Comparison of ENCODE assay signal across 26 cellular contexts in the genomic region with DNA sequence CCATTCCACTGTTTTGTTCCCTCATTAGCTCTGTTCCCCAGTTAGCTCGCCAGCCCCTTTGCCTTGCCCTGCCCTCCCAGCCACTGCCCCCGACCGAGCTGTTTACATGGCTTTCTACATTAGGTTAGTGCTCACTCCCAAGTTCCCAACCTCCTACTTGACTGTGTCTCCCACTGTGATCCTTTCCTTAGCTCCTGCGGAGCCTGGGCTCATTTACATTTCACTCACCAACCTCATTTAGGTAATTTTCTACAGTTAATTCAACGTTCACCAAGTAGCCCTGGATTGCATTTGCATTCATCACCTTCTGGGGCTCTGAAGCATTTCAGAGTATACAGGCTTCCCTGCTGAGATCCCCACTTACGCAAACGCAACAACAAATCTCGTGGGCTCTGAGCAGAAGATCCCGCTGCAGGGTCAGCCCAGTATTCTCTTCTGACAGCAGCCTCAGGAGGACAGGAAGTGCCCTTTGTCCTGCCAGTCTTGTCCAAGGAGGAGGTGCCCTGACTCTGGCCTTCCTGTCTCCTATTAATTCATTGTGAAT.
DNase-seq lines count a peak whose midpoint lies in the region; TF ChIP-seq lines count a peak whose summit lies in the region.
"Had no signal": no experiment of that assay in that cellular context is flagged by ENCODE, and none has a peak within 500 bp of the region (broad histone marks: within the 10 kb centered on the region; RNA-seq: fewer than 3 reads in every experiment).

No MANE protein-coding gene starts in this region.

- no peak overlapping the region for H3K14ac ChIP-seq in H9 (ENCODE audit: insufficient read depth, low read length)

- H2BK20ac ChIP-seq in H9 (ENCODE audit: low read depth, low read length, poor library complexity, severe bottlenecking) = no peak overlapping the region

- H4K20me1 ChIP-seq in H9 (ENCODE audit: control insufficient read depth, insufficient read depth, insufficient read length) = peaks cover 3% of the 10 kb centered on the region

- H2AK5ac ChIP-seq in H9 (ENCODE audit: insufficient read length, low read length) = no peak overlapping the region

- peaks cover 43 to 48% of the 10 kb centered on the region in 2 experiments for H3K4me1 Mint-ChIP-seq in H9
- peaks cover 26% of the 10 kb centered on the region for H3K4me1 Mint-ChIP-seq in nephron progenitor cell
- H3K4me1 Mint-ChIP-seq: activated CD4-positive, alpha-beta T cell treated with anti-CD3 and anti-CD28 coated beads, Interleukin-2, amount 10 ng/mL, durations not matched to agents 7 days and 5 days; activated CD8-positive, alpha-beta memory T cell treated with anti-CD3 and anti-CD28 coated beads, Interleukin-2, amount 10 ng/mL, durations not matched to agents 7 days and 5 days; CD14-positive monocyte had no signal

- no peak overlapping the region for H4K91ac ChIP-seq in H9 (ENCODE audit: insufficient read length, low read depth, low read length)

- H3K9ac ChIP-seq in H9 (ENCODE audit: extremely low read depth, insufficient read length, low read length) = no peak overlapping the region

- H3K9me3 ChIP-seq in H9 (ENCODE audit: control insufficient read depth, low read depth, low read length) = no peaks in the 10 kb centered on the region
- H3K9me3 ChIP-seq: breast epithelium, esophagus muscularis mucosa, testis had no signal

- no peak overlapping the region for H2AFZ ChIP-seq in H9 (ENCODE audit: low read length)

- H2BK120ac ChIP-seq in H9 (ENCODE audit: low read depth, low read length, poor library complexity, severe bottlenecking) = no peak overlapping the region

- WGBS in H9 (ENCODE audit: extremely low coverage, insufficient read length, low lambda C conversion rate) = no CpG with 5 or more reads among the region's 9 CpGs

- peak overlapping the region; percentile 42 to 70 for H3K4me3 Mint-ChIP-seq in H9
- H3K4me3 Mint-ChIP-seq in nephron progenitor cell = no peak overlapping the region
- H3K4me3 Mint-ChIP-seq: activated CD4-positive, alpha-beta T cell treated with anti-CD3 and anti-CD28 coated beads, Interleukin-2, amount 10 ng/mL, durations not matched to agents 7 days and 5 days; activated CD8-positive, alpha-beta memory T cell treated with anti-CD3 and anti-CD28 coated beads, Interleukin-2, amount 10 ng/mL, durations not matched to agents 7 days and 5 days; CD14-positive monocyte; effector memory CD8-positive, alpha-beta T cell; HFFc6 had no signal

- H3K27ac Mint-ChIP-seq in H9 (peak overlapping the region; percentile 50 to 94 (median 86)), nephron progenitor cell (peak overlapping the region; percentile 93)
- H3K27ac Mint-ChIP-seq: activated CD4-positive, alpha-beta T cell treated with anti-CD3 and anti-CD28 coated beads, Interleukin-2, amount 10 ng/mL, durations not matched to agents 7 days and 5 days; activated CD8-positive, alpha-beta memory T cell treated with anti-CD3 and anti-CD28 coated beads, Interleukin-2, amount 10 ng/mL, durations not matched to agents 7 days and 5 days; CD14-positive monocyte; HFFc6 had no signal

- H4K8ac ChIP-seq in H9 (replicated peaks; ENCODE audit: insufficient read length, low read depth, low read length) = no peak overlapping the region

- no peak overlapping the region for H3K27ac ChIP-seq in H9 (ENCODE audit: insufficient read length, low read depth, low read length)
- H3K27ac ChIP-seq: breast epithelium, esophagus muscularis mucosa, testis, VCaP had no signal

- H3K23ac ChIP-seq in H9 (ENCODE audit: insufficient read length, low read depth, low read length) = no peak overlapping the region

- no peak overlapping the region for H2BK12ac ChIP-seq in H9 (ENCODE audit: insufficient read length, low read depth, low read length)

- peaks cover 0 to 8% (median 0%) of the 10 kb centered on the region in 3 experiments; a peak in 3 of 7 replicates for H3K36me3 Mint-ChIP-seq in H9 (ENCODE audit: insufficient read depth in 1 of 3, low read depth in 3 of 3)
- H3K36me3 Mint-ChIP-seq in nephron progenitor cell (ENCODE audit: low read depth) = no peaks in the 10 kb centered on the region
- H3K36me3 Mint-ChIP-seq: activated CD8-positive, alpha-beta memory T cell treated with anti-CD3 and anti-CD28 coated beads, Interleukin-2, amount 10 ng/mL, durations not matched to agents 7 days and 5 days; CD14-positive monocyte had no signal

- no peaks in the 10 kb centered on the region for H3K27me3 ChIP-seq in H9 (ENCODE audit: insufficient read depth, low read length)
- H3K27me3 ChIP-seq: testis had no signal

- TF ChIP-seq CTCF in H9 (conservative IDR thresholded peaks at IDR 0.05) (no peak), nephron progenitor cell (IDR thresholded peaks at IDR 0.05) (no peak), GM10266 (IDR thresholded peaks at IDR 0.05; ENCODE audit: control insufficient read depth, insufficient read depth, low read depth, missing control alignments) (no peak)

- H3K4me1 ChIP-seq in H9 (ENCODE audit: insufficient read depth, low read length) = peaks cover 5% of the 10 kb centered on the region; the same call in 1 of the 2 replicates
- H3K4me1 ChIP-seq: breast epithelium, esophagus muscularis mucosa, testis had no signal

- no peak overlapping the region for H3K4ac ChIP-seq in H9 (ENCODE audit: low read depth, low read length)

- H3K79me1 ChIP-seq in H9 (ENCODE audit: insufficient read depth, low read depth, low read length, poor library complexity, severe bottlenecking) = no peaks in the 10 kb centered on the region

- H3K79me2 ChIP-seq in H9 (ENCODE audit: insufficient read depth, low read length) = no peaks in the 10 kb centered on the region

- DNase-seq in H9 (peak; percentile 77), NCI-H526 treated with DMSO at 0.1 percent for 48 hours (lab: John Stamatoyannopoulos, UW) (peak; percentile 45), iPS DF 19.7 (ENCODE audit: low read depth, low spot score) (peak; percentile 48), nephron progenitor cell (no peak), HT-29 (ENCODE audit: low spot score) (no peak), GM10266 (ENCODE audit: extremely low spot score) (no peak), NCI-H1930 (lab: John Stamatoyannopoulos, UW) (no peak)
- no peak for DNase-seq in stimulated activated CD4-positive, alpha-beta T cell treated with anti-CD3 and anti-CD28 coated beads, Interleukin-2, amount 100 ng/mL, for 24 hours
- DNase-seq: activated CD4-positive, alpha-beta T cell treated with anti-CD3 and anti-CD28 coated beads, Interleukin-2, amount 10 ng/mL, durations not matched to agents 7 days and 5 days; activated CD8-positive, alpha-beta memory T cell treated with anti-CD3 and anti-CD28 coated beads, Interleukin-2, amount 10 ng/mL, durations not matched to agents 7 days and 5 days; activated naive CD4-positive, alpha-beta T cell treated with anti-CD3 and anti-CD28 coated beads, Interleukin-2, amount 50 U/mL, for 16 hours; amygdala; effector memory CD8-positive, alpha-beta T cell; HFFc6; hippocampal formation; KG1; mammary epithelial cell; NCI-H1436 treated with DMSO at 0.1 percent for 48 hours; NCI-H524 treated with DMSO at 0.1 percent for 48 hours; stimulated activated CD4-positive, alpha-beta T cell treated with anti-CD3 and anti-CD28 coated beads, Interleukin-4, amount 100 ng/mL, for 1 hour; stimulated activated naive CD4-positive, alpha-beta T cell; testis had no signal

- H2BK5ac ChIP-seq in H9 (ENCODE audit: insufficient read length, low read length) = no peak overlapping the region

- H3K27me3 Mint-ChIP-seq in H9 (ENCODE audit: low read depth) (peaks cover 8% of the 10 kb centered on the region), nephron progenitor cell (ENCODE audit: low read depth, poor library complexity) (peaks cover 7% of the 10 kb centered on the region)
- H3K27me3 Mint-ChIP-seq: activated CD8-positive, alpha-beta memory T cell treated with anti-CD3 and anti-CD28 coated beads, Interleukin-2, amount 10 ng/mL, durations not matched to agents 7 days and 5 days had no signal

- no peak overlapping the region for H2BK15ac ChIP-seq in H9 (ENCODE audit: low read depth, low read length)

- H3T11ph ChIP-seq in H9 (ENCODE audit: low read length) = no peak overlapping the region

- H3K9me3 Mint-ChIP-seq in H9 (peaks cover 3 to 9% of the 10 kb centered on the region in 2 experiments; a peak in 2 of 5 replicates), nephron progenitor cell (no peaks in the 10 kb centered on the region)
- H3K9me3 Mint-ChIP-seq: activated CD4-positive, alpha-beta T cell treated with anti-CD3 and anti-CD28 coated beads, Interleukin-2, amount 10 ng/mL, durations not matched to agents 7 days and 5 days; effector memory CD8-positive, alpha-beta T cell had no signal

- H4K5ac ChIP-seq in H9 (ENCODE audit: insufficient read length, low read depth, low read length) = no peak overlapping the region

- H3K4me2 ChIP-seq in H9 (ENCODE audit: insufficient read depth, insufficient read length, low read length) = peak overlapping the region; percentile 31

- H3K18ac ChIP-seq in H9 (ENCODE audit: insufficient read length, low read depth, low read length) = no peak overlapping the region

- no peak overlapping the region for H3K56ac ChIP-seq in H9 (ENCODE audit: insufficient read length, low read depth, low read length)

- H3K23me2 ChIP-seq in H9 (ENCODE audit: insufficient read length, low read depth, low read length, poor library complexity, severe bottlenecking) = no peaks in the 10 kb centered on the region

Comparison
In these comparisons a context has a peak if more than half of its experiments do, and no peak if none do; other contexts are left out.
1. DNase-seq: peak in H9 (single experiment), NCI-H526 treated with DMSO at 0.1 percent for 48 hours (single experiment) and iPS DF 19.7 (single experiment); none in nephron progenitor cell (single experiment), HT-29 (single experiment), stimulated activated CD4-positive, alpha-beta T cell treated with anti-CD3 and anti-CD28 coated beads, Interleukin-2, amount 100 ng/mL, for 24 hours (0 of 2), GM10266 (single experiment) and NCI-H1930 (0 of 2).